Comparison of ENCODE assay signal across 8 cellular contexts in the genomic region with DNA sequence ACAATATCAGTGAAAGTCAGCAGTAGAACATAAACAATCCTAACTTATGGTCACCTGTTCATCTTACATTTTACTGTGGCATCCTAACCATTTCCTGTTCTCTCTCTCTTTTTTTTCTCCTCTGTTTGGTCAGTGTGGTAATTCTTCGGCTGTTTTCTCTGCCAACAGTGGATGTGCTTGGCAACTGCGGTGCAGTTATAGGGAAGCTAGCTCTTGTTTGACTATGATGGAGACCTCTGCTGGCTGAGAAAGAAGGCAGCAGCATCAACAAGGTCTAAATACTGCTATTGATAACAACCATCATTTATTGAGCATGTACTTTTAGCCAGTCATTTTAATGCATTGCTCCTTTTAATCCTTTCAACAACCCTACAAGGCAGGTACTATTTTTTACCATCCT. TPM values are rescaled to one million over a fixed set of nuclear protein-coding genes. Genes with fewer than 3 reads are reported as not detected.
DNase-seq lines count a peak whose midpoint lies in the region; ATAC-seq, FAIRE-seq and TF ChIP-seq lines count a peak whose summit lies in the region.

No MANE protein-coding gene starts in this region.

- no peaks in the 10 kb centered on the region for H3K4me1 ChIP-seq in endodermal cell (ENCODE audit: control insufficient read depth, insufficient read depth, low read length)

- no peak overlapping the region for H3K4me3 Mint-ChIP-seq in endodermal cell
- no peak overlapping the region for H3K4me3 Mint-ChIP-seq in natural killer cell treated with Interleukin-12 subunit alpha and Interleukin-12 subunit beta and Interleukin-15 and Interleukin-18, amount 100 ng/mL, for 72 hours

- H3K27ac Mint-ChIP-seq in endodermal cell = no peak overlapping the region
- no peak overlapping the region for H3K27ac Mint-ChIP-seq in natural killer cell treated with Interleukin-12 subunit alpha and Interleukin-12 subunit beta and Interleukin-15 and Interleukin-18, amount 100 ng/mL, for 72 hours

- TF ChIP-seq CTCF in AG10803 (conservative IDR thresholded peaks at IDR 0.05; ENCODE audit: low read length) (peak; percentile 46), endodermal cell (conservative IDR thresholded peaks at IDR 0.05) (peak; percentile 70)

- no peaks in the 10 kb centered on the region for H3K27me3 ChIP-seq in endodermal cell (ENCODE audit: control insufficient read depth, insufficient read depth, low read length, poor library complexity, severe bottlenecking)

- H3K9me3 ChIP-seq in endodermal cell (ENCODE audit: control insufficient read depth, low read length) = peaks cover 2% of the 10 kb centered on the region

- H3K9me3 Mint-ChIP-seq in endodermal cell = peaks cover 2% of the 10 kb centered on the region
- H3K9me3 Mint-ChIP-seq in natural killer cell treated with Interleukin-12 subunit alpha and Interleukin-12 subunit beta and Interleukin-15 and Interleukin-18, amount 100 ng/mL, for 72 hours = peaks cover 2% of the 10 kb centered on the region

- FAIRE-seq in GM18507 (lab: Jason Lieb, UNC) = peak; percentile 38

- H3K4me1 Mint-ChIP-seq in endodermal cell = no peaks in the 10 kb centered on the region
- H3K4me1 Mint-ChIP-seq in natural killer cell treated with Interleukin-12 subunit alpha and Interleukin-12 subunit beta and Interleukin-15 and Interleukin-18, amount 100 ng/mL, for 72 hours (ENCODE audit: low read depth in 2 of 2) = peaks cover 3 to 4% of the 10 kb centered on the region in 2 donors

- ATAC-seq in stimulated activated naive CD8-positive, alpha-beta T cell treated with anti-CD3 and anti-CD28 coated beads, Interleukin-15, Interleukin-2, amounts not matched to agents 100 U/mL and 50 U/mL, for 24 hours = peak; percentile 46
- ATAC-seq in HG02981 (IDR thresholded peaks at IDR 0.05; ENCODE audit: unreplicated experiment) = no peak
- ATAC-seq in natural killer cell treated with Interleukin-12 subunit alpha and Interleukin-12 subunit beta and Interleukin-15 and Interleukin-18, amount 100 ng/mL, for 72 hours = no peak

- H3K27me3 Mint-ChIP-seq in endodermal cell (ENCODE audit: insufficient read depth) = no peaks in the 10 kb centered on the region
- H3K27me3 Mint-ChIP-seq in natural killer cell treated with Interleukin-12 subunit alpha and Interleukin-12 subunit beta and Interleukin-15 and Interleukin-18, amount 100 ng/mL, for 72 hours = peaks cover 0 to 11% of the 10 kb centered on the region in 2 donors

- DNase-seq in AG10803 (ENCODE audit: low read depth) (peak; percentile 64), GM18507 (ENCODE audit: extremely low spot score, insufficient read length, low read depth) (no peak), NCI-H69 (lab: John Stamatoyannopoulos, UW) (peak; percentile 68), endodermal cell (peak; percentile 55)
- DNase-seq in stimulated activated naive CD8-positive, alpha-beta T cell treated with anti-CD3 and anti-CD28 coated beads, Interleukin-15, Interleukin-2, amounts not matched to agents 100 U/mL and 50 U/mL, for 24 hours = no peak
- DNase-seq in natural killer cell treated with Interleukin-12 subunit alpha and Interleukin-12 subunit beta and Interleukin-15 and Interleukin-18, amount 100 ng/mL, for 72 hours (ENCODE audit: low spot score) = no peak
- DNase-seq in stimulated activated CD4-positive, alpha-beta T cell treated with anti-CD3 and anti-CD28 coated beads, Interleukin-2, amount 100 ng/mL, for 24 hours = no peak

- no peak overlapping the region for H3K9ac ChIP-seq in endodermal cell (ENCODE audit: extremely low read depth, low read length, poor library complexity, severe bottlenecking)

- 34 to 40% methylated on average over 1 to 2 of the region's 2 CpGs for WGBS in endodermal cell (ENCODE audit: insufficient coverage in 1 of 2, insufficient read length in 1 of 2), 2 experiments

- no peak overlapping the region for H3K4me3 ChIP-seq in AG10803 (ENCODE audit: low read length)
- H3K4me3 ChIP-seq in endodermal cell (ENCODE audit: low read length) = no peak overlapping the region

- H3K27ac ChIP-seq in endodermal cell (ENCODE audit: low read depth, low read length) = no peak overlapping the region

- H3K36me3 Mint-ChIP-seq in endodermal cell (ENCODE audit: low read depth) = no peaks in the 10 kb centered on the region
- H3K36me3 Mint-ChIP-seq in natural killer cell treated with Interleukin-12 subunit alpha and Interleukin-12 subunit beta and Interleukin-15 and Interleukin-18, amount 100 ng/mL, for 72 hours = no peaks in the 10 kb centered on the region

- H3K36me3 ChIP-seq in endodermal cell (ENCODE audit: control insufficient read depth, insufficient read depth, low read length) = no peaks in the 10 kb centered on the region

RNA-seq across cellular contexts. Expression of gene DRD3, which starts 0.7 kb away (rescaled TPM):
- total RNA-seq in endodermal cell = not detected
- not detected for polyA plus RNA-seq in endodermal cell (2013, experiment 1 of 2)
- polyA plus RNA-seq in endodermal cell (2013, experiment 2 of 2) = not detected
- not detected for total RNA-seq in natural killer cell treated with Interleukin-12 subunit alpha and Interleukin-12 subunit beta and Interleukin-15 and Interleukin-18, amount 100 ng/mL, for 72 hours

RNA-seq across cellular contexts. Expression of gene ZNF80, which starts 57.8 kb away (rescaled TPM):
- not detected for total RNA-seq in endodermal cell
- polyA plus RNA-seq in endodermal cell (2013, experiment 1 of 2) = not detected
- polyA plus RNA-seq in endodermal cell (2013, experiment 2 of 2) = not detected
- total RNA-seq in natural killer cell treated with Interleukin-12 subunit alpha and Interleukin-12 subunit beta and Interleukin-15 and Interleukin-18, amount 100 ng/mL, for 72 hours = under 1 TPM in 1 of 2 donors, not detected in 1; 0.40 TPM

Comparison
In these comparisons a context has a peak if more than half of its experiments do, and no peak if none do; other contexts are left out.
1. DNase-seq: peak in AG10803 (single experiment), NCI-H69 (single experiment) and endodermal cell (single experiment); none in GM18507 (single experiment), stimulated activated naive CD8-positive, alpha-beta T cell treated with anti-CD3 and anti-CD28 coated beads, Interleukin-15, Interleukin-2, amounts not matched to agents 100 U/mL and 50 U/mL, for 24 hours (single experiment), natural killer cell treated with Interleukin-12 subunit alpha and Interleukin-12 subunit beta and Interleukin-15 and Interleukin-18, amount 100 ng/mL, for 72 hours (single experiment) and stimulated activated CD4-positive, alpha-beta T cell treated with anti-CD3 and anti-CD28 coated beads, Interleukin-2, amount 100 ng/mL, for 24 hours (0 of 2).